Comparison of ENCODE assay signal across 1 cellular context in genomic region chr13:51168623-51169022, GRCh38.
TF ChIP-seq lines count a peak whose summit lies in the region.

No MANE protein-coding gene starts in this region.

TF ChIP-seq in H1, 55 proteins besides CTCF, POLR2A, EP300 and RAD21 (continued from another document):
- no peak for TF ChIP-seq BCL11A (IDR thresholded peaks at IDR 0.05; ENCODE audit: low read depth in 2 of 2, low read length in 2 of 2)
- TF ChIP-seq YY1 (IDR thresholded peaks at IDR 0.05; ENCODE audit: low read depth, low read length), result 0 out of 2 replicates have a peak, but pooled peaks have one; percentile 58
- TF ChIP-seq SP4 (IDR thresholded peaks at IDR 0.05; ENCODE audit: low read length), result no peak
- no peak for TF ChIP-seq SIRT6 (IDR thresholded peaks at IDR 0.05; ENCODE audit: low read length)
- peak; percentile 68; the same call in 1 of the 2 replicates for TF ChIP-seq TBP (IDR thresholded peaks at IDR 0.05; ENCODE audit: low read depth, low read length)
- TF ChIP-seq HDAC6 (IDR thresholded peaks at IDR 0.05; ENCODE audit: low read depth, low read length), result no peak
- TF ChIP-seq EZH2 (IDR thresholded peaks at IDR 0.05; ENCODE audit: low read depth, low read length, severe bottlenecking), result no peak
- TF ChIP-seq SRF (IDR thresholded peaks at IDR 0.05; ENCODE audit: low read depth, low read length), result no peak
- no peak for TF ChIP-seq KDM4A (IDR thresholded peaks at IDR 0.05; ENCODE audit: low read depth, low read length, severe bottlenecking)
- TF ChIP-seq CHD7 (IDR thresholded peaks at IDR 0.05; ENCODE audit: insufficient replicate concordance, low read length), result no peak
- TF ChIP-seq RFX5 (IDR thresholded peaks at IDR 0.05; ENCODE audit: borderline replicate concordance, low read depth, low read length), result no peak
- TF ChIP-seq, protein P1, sequence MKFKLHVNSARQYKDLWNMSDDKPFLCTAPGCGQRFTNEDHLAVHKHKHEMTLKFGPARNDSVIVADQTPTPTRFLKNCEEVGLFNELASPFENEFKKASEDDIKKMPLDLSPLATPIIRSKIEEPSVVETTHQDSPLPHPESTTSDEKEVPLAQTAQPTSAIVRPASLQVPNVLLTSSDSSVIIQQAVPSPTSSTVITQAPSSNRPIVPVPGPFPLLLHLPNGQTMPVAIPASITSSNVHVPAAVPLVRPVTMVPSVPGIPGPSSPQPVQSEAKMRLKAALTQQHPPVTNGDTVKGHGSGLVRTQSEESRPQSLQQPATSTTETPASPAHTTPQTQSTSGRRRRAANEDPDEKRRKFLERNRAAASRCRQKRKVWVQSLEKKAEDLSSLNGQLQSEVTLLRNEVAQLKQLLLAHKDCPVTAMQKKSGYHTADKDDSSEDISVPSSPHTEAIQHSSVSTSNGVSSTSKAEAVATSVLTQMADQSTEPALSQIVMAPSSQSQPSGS (IDR thresholded peaks at IDR 0.05; ENCODE audit: low read length), result no peak
- TF ChIP-seq TAF1 (IDR thresholded peaks at IDR 0.05; ENCODE audit: low read depth, low read length), result no peak
- no peak for TF ChIP-seq RXRA (IDR thresholded peaks at IDR 0.05; ENCODE audit: insufficient read depth, low read depth, low read length)
